In the genomic region with DNA sequence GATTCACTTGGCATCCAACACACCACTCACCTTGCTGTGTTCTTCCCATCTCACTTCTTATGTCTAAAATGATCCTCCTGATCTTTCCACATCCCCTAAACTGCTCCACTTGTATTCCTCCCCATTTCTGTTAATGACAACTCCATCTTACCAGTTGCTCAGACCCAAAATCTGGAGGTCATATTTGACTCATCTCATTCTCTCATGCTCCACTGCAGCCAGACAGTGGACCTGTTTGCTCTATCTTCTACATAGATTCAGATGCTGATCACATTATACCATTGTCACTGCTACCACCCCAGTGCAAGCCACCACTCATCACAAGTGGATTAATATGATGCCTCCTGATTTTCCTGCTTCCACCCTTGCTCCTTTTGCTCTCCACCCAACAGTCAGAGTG, we compare ENCODE assay signal across 14 cellular contexts.
DNase-seq lines count a peak whose midpoint lies in the region; ATAC-seq lines count a peak whose summit lies in the region.
"Had no signal": no experiment of that assay in that cellular context is flagged by ENCODE, and none has a peak within 500 bp of the region (broad histone marks: within the 10 kb centered on the region; RNA-seq: fewer than 3 reads in every experiment).

No MANE protein-coding gene starts in this region.

- no peak overlapping the region for H3K27ac ChIP-seq in substantia nigra (ENCODE audit: low read depth, low read length, poor library complexity, severe bottlenecking)
- H3K27ac ChIP-seq: SJSA1, tibial artery had no signal

- no peak for DNase-seq in AG08395 (ENCODE audit: low spot score)
- no peak for DNase-seq in substantia nigra (lab: John Stamatoyannopoulos, UW)
- DNase-seq in nucleus accumbens (lab: John Stamatoyannopoulos, UW) = no peak
- no peak for DNase-seq in HuH-7 (ENCODE audit: low spot score)
- DNase-seq: central memory CD4-positive, alpha-beta T cell; midbrain; NCI-H1436 treated with DMSO at 0.1 percent for 48 hours; NCI-H69; tibial artery had no signal

- ATAC-seq in GM18498 (IDR thresholded peaks at IDR 0.05; ENCODE audit: unreplicated experiment) (peak; percentile 57), GM19438 (IDR thresholded peaks at IDR 0.05; ENCODE audit: low read depth, unreplicated experiment) (peak; percentile 48), HG02678 (IDR thresholded peaks at IDR 0.05; ENCODE audit: unreplicated experiment) (peak; percentile 64), HG03439 (IDR thresholded peaks at IDR 0.05; ENCODE audit: unreplicated experiment) (peak; percentile 45)
